ENCODE assay signal across 19 cellular contexts in the genomic region with DNA sequence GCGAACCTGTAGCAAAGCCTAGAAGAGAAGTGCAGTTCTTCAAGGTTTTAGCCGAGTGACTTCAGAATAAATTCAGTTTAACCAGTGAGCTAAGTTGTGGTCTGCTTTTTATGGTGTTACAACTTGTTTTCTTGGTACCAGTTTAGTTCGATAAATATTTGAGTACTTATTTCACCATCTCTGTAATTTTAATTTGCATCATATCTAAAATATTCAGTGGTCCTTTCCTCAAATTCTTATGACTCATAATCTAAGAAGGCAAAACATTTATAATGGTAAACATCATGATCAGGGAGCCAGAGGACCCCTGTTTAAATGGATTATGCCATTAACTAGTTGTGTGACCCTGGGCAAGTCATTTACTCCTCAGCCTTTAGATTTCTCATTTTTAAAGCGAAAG. TPM values are rescaled to one million over a fixed set of nuclear protein-coding genes. Genes with fewer than 3 reads are reported as not detected.
DNase-seq lines count a peak whose midpoint lies in the region; ATAC-seq and TF ChIP-seq lines count a peak whose summit lies in the region.
"Had no signal": no experiment of that assay in that cellular context is flagged by ENCODE, and none has a peak within 500 bp of the region (broad histone marks: within the 10 kb centered on the region; RNA-seq: fewer than 3 reads in every experiment).

No MANE protein-coding gene starts in this region.

- DNase-seq in HFFc6 (no peak), amniotic epithelial cell (ENCODE audit: low read depth) (peak; percentile 9), mesendoderm (no peak), DMS53 treated with DMSO at 0.1 percent for 48 hours (lab: John Stamatoyannopoulos, UW; ENCODE audit: unreplicated experiment) (no peak), left lobe of liver (ENCODE audit: low spot score) (no peak)
- no peak for DNase-seq in effector memory CD8-positive, alpha-beta T cell
- DNase-seq: CD8-positive, alpha-beta T cell; DMS53; NCI-H1436 treated with DMSO at 0.1 percent for 48 hours; NCI-H2029 treated with DMSO at 0.1 percent for 48 hours; NCI-H2171 treated with DMSO at 0.1 percent for 48 hours; NCI-H446 treated with DMSO at 0.1 percent for 48 hours; Peyer's patch had no signal

- peaks cover 33% of the 10 kb centered on the region for H3K4me1 ChIP-seq in ACC112 (ENCODE audit: control insufficient read depth, insufficient read depth, low read length, unreplicated experiment)
- peaks cover 7% of the 10 kb centered on the region for H3K4me1 ChIP-seq in mesendoderm (ENCODE audit: control insufficient read depth, low read depth, low read length)

- H3K79me2 ChIP-seq in ACC112 (ENCODE audit: control insufficient read depth, insufficient read depth, low read length, unreplicated experiment) (peaks cover 6% of the 10 kb centered on the region), mesendoderm (ENCODE audit: control insufficient read depth, insufficient read depth, low read length) (no peaks in the 10 kb centered on the region)

- H3K27ac ChIP-seq in ACC112 (ENCODE audit: low read depth, low read length), result peak overlapping the region; percentile 82
- no peak overlapping the region for H3K27ac ChIP-seq in mesendoderm (ENCODE audit: low read depth, low read length)
- H3K27ac ChIP-seq: BLaER1, Peyer's patch had no signal

- H3K4me3 ChIP-seq in ACC112 (ENCODE audit: low read depth, low read length) (no peak overlapping the region), mesendoderm (ENCODE audit: low read length) (no peak overlapping the region)
- H3K4me3 ChIP-seq: BLaER1, GM23338, K562, Peyer's patch had no signal

- H3K27me3 Mint-ChIP-seq in HFFc6 (ENCODE audit: insufficient read depth), result no peaks in the 10 kb centered on the region; the same call in 1 of the 2 replicates
- H3K27me3 Mint-ChIP-seq in effector memory CD8-positive, alpha-beta T cell, result peaks cover 52 to 84% of the 10 kb centered on the region in 2 donors

- H3K79me1 ChIP-seq in mesendoderm (ENCODE audit: low read length), result no peaks in the 10 kb centered on the region

- no peak overlapping the region for H4K5ac ChIP-seq in mesendoderm (ENCODE audit: low read length)

- H3K4ac ChIP-seq in mesendoderm (ENCODE audit: low read depth, low read length), result peak overlapping the region; percentile 66

- H3K4me3 Mint-ChIP-seq in HFFc6, result peak overlapping the region; percentile 19; the same call in 1 of the 2 replicates
- no peak overlapping the region for H3K4me3 Mint-ChIP-seq in effector memory CD8-positive, alpha-beta T cell
- H3K4me3 Mint-ChIP-seq: CD8-positive, alpha-beta T cell; GM23338 had no signal

- no peak for TF ChIP-seq CTCF in HFFc6 (IDR thresholded peaks at IDR 0.05)

- no peak overlapping the region for H2AFZ ChIP-seq in ACC112 (ENCODE audit: low read length, unreplicated experiment)
- H2AFZ ChIP-seq: GM23338 had no signal

- no peak for ATAC-seq in effector memory CD8-positive, alpha-beta T cell (replicated peaks)
- ATAC-seq in left lobe of liver, result no peak
- ATAC-seq: CD8-positive, alpha-beta T cell; HCT116; K562 had no signal

- peak overlapping the region; percentile 95 for H2AK5ac ChIP-seq in mesendoderm (ENCODE audit: low read length)

- no peak overlapping the region for H3K4me2 ChIP-seq in mesendoderm (ENCODE audit: low read length)
- H3K4me2 ChIP-seq: BLaER1 had no signal

- no peak overlapping the region for H4K8ac ChIP-seq in mesendoderm (ENCODE audit: low read depth, low read length)

- H3K36me3 ChIP-seq in ACC112 (ENCODE audit: insufficient read depth, low read length), result no peaks in the 10 kb centered on the region
- no peaks in the 10 kb centered on the region for H3K36me3 ChIP-seq in mesendoderm (ENCODE audit: control insufficient read depth, insufficient read depth, low read length)
- H3K36me3 ChIP-seq: BLaER1, Peyer's patch had no signal

- 0 out of 2 replicates have a peak overlapping the region, but pooled peaks have one; percentile 18 for H3K27ac Mint-ChIP-seq in HFFc6
- H3K27ac Mint-ChIP-seq in effector memory CD8-positive, alpha-beta T cell, result no peak overlapping the region
- H3K27ac Mint-ChIP-seq: CD8-positive, alpha-beta T cell; GM23338 had no signal

- no peaks in the 10 kb centered on the region for H3K9me3 Mint-ChIP-seq in HFFc6
- H3K9me3 Mint-ChIP-seq in effector memory CD8-positive, alpha-beta T cell, result no peaks in the 10 kb centered on the region
- H3K9me3 Mint-ChIP-seq: GM23338 had no signal

- H2BK120ac ChIP-seq in mesendoderm (ENCODE audit: low read depth, low read length), result no peak overlapping the region

- H3K4me1 Mint-ChIP-seq in HFFc6 (ENCODE audit: low read depth), result peaks cover 55% of the 10 kb centered on the region
- peaks cover 5 to 7% of the 10 kb centered on the region in 2 donors for H3K4me1 Mint-ChIP-seq in effector memory CD8-positive, alpha-beta T cell (ENCODE audit: low read depth in 2 of 2)

- H3K36me3 Mint-ChIP-seq in HFFc6 (ENCODE audit: low read depth), result no peaks in the 10 kb centered on the region
- no peaks in the 10 kb centered on the region for H3K36me3 Mint-ChIP-seq in effector memory CD8-positive, alpha-beta T cell (ENCODE audit: insufficient read depth)
- H3K36me3 Mint-ChIP-seq: CD8-positive, alpha-beta T cell had no signal

- no peak overlapping the region for H3K23ac ChIP-seq in mesendoderm (ENCODE audit: low read length)

- WGBS in mesendoderm (ENCODE audit: extremely low coverage, insufficient coverage, low lambda C conversion rate), result no CpG with 5 or more reads among the region's 4 CpGs

- H3K18ac ChIP-seq in mesendoderm (ENCODE audit: low read length), result no peak overlapping the region

- peak overlapping the region; percentile 52 for H2BK5ac ChIP-seq in mesendoderm (ENCODE audit: low read length)

- no peak overlapping the region for H3K56ac ChIP-seq in mesendoderm (ENCODE audit: low read length)

- no peak overlapping the region for H3K9ac ChIP-seq in mesendoderm (ENCODE audit: low read length)
- H3K9ac ChIP-seq: BLaER1 had no signal

- H2BK15ac ChIP-seq in mesendoderm (replicated peaks; ENCODE audit: low read depth), result no peak overlapping the region

- H3K27me3 ChIP-seq in ACC112 (ENCODE audit: insufficient read depth, low read length) (no peaks in the 10 kb centered on the region), mesendoderm (ENCODE audit: insufficient read depth, low read length, poor library complexity) (no peaks in the 10 kb centered on the region)
- H3K27me3 ChIP-seq: Peyer's patch had no signal

RNA-seq across cellular contexts. Expression of gene BMPER, which starts 4.1 kb away (rescaled TPM):
- total RNA-seq in HFFc6 (2021; fragmentation: NEBNext Ultra II Directional; extraction: Animal tissue kit (Norgen Biotek cat#: 25700)), result 10 to 100 TPM in 4 of 6 experiments, 1 to 10 TPM in 2; 9.4 to 13.5 (median 11.1) TPM
- 0.52 TPM for polyA plus RNA-seq in mesendoderm (2013, experiment 1 of 2)
- polyA plus RNA-seq in mesendoderm (2013, experiment 2 of 2), result 0.64 TPM
- total RNA-seq in left lobe of liver, result 6.9 TPM
- total RNA-seq: CD8-positive, alpha-beta T cell; G401; K562 had no signal
- polyA plus RNA-seq: K562 had no signal
